In the genomic region with DNA sequence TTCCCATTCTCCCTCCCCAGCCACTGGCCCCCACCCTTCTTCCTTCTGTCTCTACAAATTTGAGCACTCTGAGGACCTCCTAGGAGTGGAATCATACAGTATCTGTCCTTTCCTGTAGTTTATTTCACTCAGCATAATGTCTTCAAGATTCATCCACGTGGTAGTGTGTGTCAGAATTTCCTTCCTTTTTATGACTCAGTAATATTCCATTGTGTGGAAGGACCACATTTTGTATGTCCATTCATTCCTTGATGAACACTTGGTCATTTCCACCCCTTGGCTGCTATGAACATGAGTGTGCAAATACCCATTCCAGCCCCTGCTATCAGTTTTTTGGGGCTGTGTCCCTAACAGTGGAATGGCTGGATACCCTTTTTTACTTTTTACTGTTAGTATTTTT, we compare ENCODE assay signal across 19 cellular contexts.
"Had no signal": no experiment of that assay in that cellular context is flagged by ENCODE, and none has a peak within 500 bp of the region (broad histone marks: within the 10 kb centered on the region; RNA-seq: fewer than 3 reads in every experiment).

No MANE protein-coding gene starts in this region.

- H3K4me1 ChIP-seq: colonic mucosa had no signal

- H3K9me3 Mint-ChIP-seq: activated naive CD4-positive, alpha-beta T cell treated with anti-CD3 and anti-CD28 coated beads, Interleukin-2, amount 50 U/mL, for 24 hours; T-cell had no signal

- H3K27ac Mint-ChIP-seq: activated naive CD4-positive, alpha-beta T cell treated with anti-CD3 and anti-CD28 coated beads, Interleukin-2, amount 50 U/mL, for 24 hours had no signal

- H3K4me3 ChIP-seq: cardiac muscle cell, colonic mucosa, esophagus squamous epithelium, lung, suprapubic skin had no signal

- H3K4me3 Mint-ChIP-seq: activated naive CD4-positive, alpha-beta T cell treated with anti-CD3 and anti-CD28 coated beads, Interleukin-2, amount 50 U/mL, for 24 hours had no signal

- DNase-seq: activated CD4-positive, alpha-beta T cell treated with anti-CD3 and anti-CD28 coated beads, Interleukin-2, amount 50 U/mL, for 48 hours; activated CD4-positive, CD25-positive, alpha-beta regulatory T cell treated with anti-CD3 and anti-CD28 coated beads, Interleukin-2, amount 50 U/mL, for 72 hours; activated effector memory CD4-positive, alpha-beta T cell treated with anti-CD3 and anti-CD28 coated beads, Interleukin-2, amount 50 U/mL, for 16 hours; activated T-cell treated with anti-CD3 and anti-CD28 coated beads, Interleukin-2, amount 50 U/mL, for 1 hour; colonic mucosa; esophagus squamous epithelium; foreskin keratinocyte; midbrain; posterior cingulate gyrus; retina; stimulated activated CD4-positive, alpha-beta T cell treated with anti-CD3 and anti-CD28 coated beads, Interleukin-15, amount 100 ng/mL, for 24 hours; stimulated activated CD4-positive, alpha-beta T cell treated with anti-CD3 and anti-CD28 coated beads, Interleukin-4, amount 100 ng/mL, for 1 hour; stimulated activated naive CD4-positive, alpha-beta T cell treated with Interleukin-2 at 50 U/mL for 16 hours; T-helper 9 cell had no signal

- H3K36me3 ChIP-seq: cardiac muscle cell, colonic mucosa, esophagus squamous epithelium, suprapubic skin had no signal

- H3K27me3 Mint-ChIP-seq: activated naive CD4-positive, alpha-beta T cell treated with anti-CD3 and anti-CD28 coated beads, Interleukin-2, amount 50 U/mL, for 24 hours; T-cell had no signal

- H3K27ac ChIP-seq: cardiac muscle cell, colonic mucosa, esophagus squamous epithelium, foreskin keratinocyte, suprapubic skin had no signal

- H3K9me3 ChIP-seq: colonic mucosa, esophagus squamous epithelium, suprapubic skin had no signal

- ATAC-seq: foreskin keratinocyte, T-cell had no signal

- H3K27me3 ChIP-seq: colonic mucosa, esophagus squamous epithelium, foreskin keratinocyte, suprapubic skin had no signal
